ENCODE assay signal across 1 cellular context in the genomic region with DNA sequence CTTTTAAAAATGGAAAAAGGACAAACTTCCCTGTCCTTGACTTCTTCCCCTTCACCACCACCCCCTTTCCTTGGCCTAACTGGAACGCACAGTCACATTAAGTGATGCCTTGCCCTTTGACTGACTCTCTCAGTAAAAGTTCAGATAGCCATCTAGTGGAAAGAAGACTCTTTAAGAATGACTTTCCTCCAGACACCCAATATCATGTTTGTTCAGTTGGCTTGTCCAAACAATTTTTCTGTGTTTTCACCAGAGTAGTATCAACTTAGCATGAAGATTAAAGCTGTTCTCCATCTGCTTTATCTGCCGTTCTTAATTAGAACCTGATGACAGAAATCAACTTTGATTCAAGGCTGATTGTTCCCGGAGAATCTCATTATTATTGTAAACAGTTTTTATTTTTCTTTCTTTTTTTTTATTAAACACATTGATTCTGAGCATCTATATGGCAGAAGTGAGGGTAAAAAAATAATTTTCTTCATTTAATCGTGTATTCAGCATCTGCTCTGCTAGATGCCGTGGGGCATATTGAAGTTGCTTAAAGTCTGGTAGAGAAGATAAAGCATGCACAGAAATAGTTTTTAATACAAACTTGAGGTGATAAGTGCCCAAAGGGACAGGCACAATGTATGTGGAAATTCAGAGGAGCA.
TF ChIP-seq lines count a peak whose summit lies in the region.

No MANE protein-coding gene starts in this region.

TF ChIP-seq in K562, 482 proteins besides CTCF, POLR2A, EP300 and RAD21 (continued from another document and continues in another):
- TF ChIP-seq GTF2B (IDR thresholded peaks at IDR 0.05; ENCODE audit: extremely low read depth, insufficient read length) (no peak), ZNF174 (CRISPR knock-in tag; IDR thresholded peaks at IDR 0.05) (no peak), KDM2B (CRISPR knock-in tag; IDR thresholded peaks at IDR 0.05) (no peak), ETV6 (IDR thresholded peaks at IDR 0.05; ENCODE audit: borderline replicate concordance in 1 of 2, low read depth in 2 of 2, low read length in 1 of 2) (no peak), ETV6 (CRISPR knock-in tag; IDR thresholded peaks at IDR 0.05; ENCODE audit: borderline replicate concordance) (no peak), ZNF354B (CRISPR knock-in tag; IDR thresholded peaks at IDR 0.05) (no peak), BCOR (IDR thresholded peaks at IDR 0.05) (0 out of 2 replicates have a peak, but pooled peaks have one; percentile 10), ZFP36 (IDR thresholded peaks at IDR 0.05; ENCODE audit: low read depth, low read length, partially characterized antibody) (no peak), CREB1 (IDR thresholded peaks at IDR 0.05) (no peak), CREB1 (CRISPR knock-in tag; IDR thresholded peaks at IDR 0.05) (no peak), CCNT2 (IDR thresholded peaks at IDR 0.05; ENCODE audit: borderline replicate concordance, extremely low read depth, insufficient read length, low read depth, low read length) (peak; percentile 45), ZNF121 (CRISPR knock-in tag; conservative IDR thresholded peaks at IDR 0.05) (no peak), ZNF785 (CRISPR knock-in tag; IDR thresholded peaks at IDR 0.05) (no peak), MCM5 (IDR thresholded peaks at IDR 0.05; ENCODE audit: low read depth) (no peak), ZBTB1 (CRISPR knock-in tag; IDR thresholded peaks at IDR 0.05; ENCODE audit: borderline replicate concordance, low read depth) (no peak), ELK3 (CRISPR knock-in tag; IDR thresholded peaks at IDR 0.05) (no peak), EP400 (IDR thresholded peaks at IDR 0.05) (no peak), FOXJ3 (CRISPR knock-in tag; IDR thresholded peaks at IDR 0.05) (no peak), ZNF143 (CRISPR knock-in tag; IDR thresholded peaks at IDR 0.05) (no peak), SNRNP70 (optimal IDR thresholded peaks at IDR 0.05; ENCODE audit: low read depth, low read length) (no peak), USF2 (CRISPR knock-in tag; IDR thresholded peaks at IDR 0.05) (no peak), COPS2 (conservative IDR thresholded peaks at IDR 0.05) (no peak), CBFA2T3 (IDR thresholded peaks at IDR 0.05) (peak; percentile 91), HDAC2 (IDR thresholded peaks at IDR 0.05) (peak; percentile 80; the same call in 1 of the 2 replicates), PCBP1 (IDR thresholded peaks at IDR 0.05; ENCODE audit: low read depth, low read length, poor library complexity, severe bottlenecking) (no peak), ZC3H4 (CRISPR knock-in tag; IDR thresholded peaks at IDR 0.05; ENCODE audit: borderline replicate concordance) (no peak), OTX1 (CRISPR knock-in tag; IDR thresholded peaks at IDR 0.05) (no peak), ILF3 (IDR thresholded peaks at IDR 0.05; ENCODE audit: borderline replicate concordance) (no peak), IRF9 (tag; IDR thresholded peaks at IDR 0.05) (no peak), NCOA6 (IDR thresholded peaks at IDR 0.05) (no peak), KLF6 (CRISPR knock-in tag; IDR thresholded peaks at IDR 0.05; ENCODE audit: borderline replicate concordance) (no peak), BHLHE40 (IDR thresholded peaks at IDR 0.05; ENCODE audit: low read length) (no peak), SIN3B (IDR thresholded peaks at IDR 0.05; ENCODE audit: low read depth) (no peak), ZKSCAN1 (IDR thresholded peaks at IDR 0.05; ENCODE audit: low read depth, low read length) (no peak), ZNF316 (IDR thresholded peaks at IDR 0.05) (no peak), THRA (IDR thresholded peaks at IDR 0.05) (no peak), MYBL2 (IDR thresholded peaks at IDR 0.05; ENCODE audit: low read depth) (no peak), MYBL2 (CRISPR knock-in tag; IDR thresholded peaks at IDR 0.05; ENCODE audit: borderline replicate concordance) (no peak), KHSRP (IDR thresholded peaks at IDR 0.05) (0 out of 2 replicates have a peak, but pooled peaks have one; percentile 34), NR2C1 (IDR thresholded peaks at IDR 0.05) (no peak), NR2C1 (tag; IDR thresholded peaks at IDR 0.05) (no peak)
- TF ChIP-seq, protein P1, sequence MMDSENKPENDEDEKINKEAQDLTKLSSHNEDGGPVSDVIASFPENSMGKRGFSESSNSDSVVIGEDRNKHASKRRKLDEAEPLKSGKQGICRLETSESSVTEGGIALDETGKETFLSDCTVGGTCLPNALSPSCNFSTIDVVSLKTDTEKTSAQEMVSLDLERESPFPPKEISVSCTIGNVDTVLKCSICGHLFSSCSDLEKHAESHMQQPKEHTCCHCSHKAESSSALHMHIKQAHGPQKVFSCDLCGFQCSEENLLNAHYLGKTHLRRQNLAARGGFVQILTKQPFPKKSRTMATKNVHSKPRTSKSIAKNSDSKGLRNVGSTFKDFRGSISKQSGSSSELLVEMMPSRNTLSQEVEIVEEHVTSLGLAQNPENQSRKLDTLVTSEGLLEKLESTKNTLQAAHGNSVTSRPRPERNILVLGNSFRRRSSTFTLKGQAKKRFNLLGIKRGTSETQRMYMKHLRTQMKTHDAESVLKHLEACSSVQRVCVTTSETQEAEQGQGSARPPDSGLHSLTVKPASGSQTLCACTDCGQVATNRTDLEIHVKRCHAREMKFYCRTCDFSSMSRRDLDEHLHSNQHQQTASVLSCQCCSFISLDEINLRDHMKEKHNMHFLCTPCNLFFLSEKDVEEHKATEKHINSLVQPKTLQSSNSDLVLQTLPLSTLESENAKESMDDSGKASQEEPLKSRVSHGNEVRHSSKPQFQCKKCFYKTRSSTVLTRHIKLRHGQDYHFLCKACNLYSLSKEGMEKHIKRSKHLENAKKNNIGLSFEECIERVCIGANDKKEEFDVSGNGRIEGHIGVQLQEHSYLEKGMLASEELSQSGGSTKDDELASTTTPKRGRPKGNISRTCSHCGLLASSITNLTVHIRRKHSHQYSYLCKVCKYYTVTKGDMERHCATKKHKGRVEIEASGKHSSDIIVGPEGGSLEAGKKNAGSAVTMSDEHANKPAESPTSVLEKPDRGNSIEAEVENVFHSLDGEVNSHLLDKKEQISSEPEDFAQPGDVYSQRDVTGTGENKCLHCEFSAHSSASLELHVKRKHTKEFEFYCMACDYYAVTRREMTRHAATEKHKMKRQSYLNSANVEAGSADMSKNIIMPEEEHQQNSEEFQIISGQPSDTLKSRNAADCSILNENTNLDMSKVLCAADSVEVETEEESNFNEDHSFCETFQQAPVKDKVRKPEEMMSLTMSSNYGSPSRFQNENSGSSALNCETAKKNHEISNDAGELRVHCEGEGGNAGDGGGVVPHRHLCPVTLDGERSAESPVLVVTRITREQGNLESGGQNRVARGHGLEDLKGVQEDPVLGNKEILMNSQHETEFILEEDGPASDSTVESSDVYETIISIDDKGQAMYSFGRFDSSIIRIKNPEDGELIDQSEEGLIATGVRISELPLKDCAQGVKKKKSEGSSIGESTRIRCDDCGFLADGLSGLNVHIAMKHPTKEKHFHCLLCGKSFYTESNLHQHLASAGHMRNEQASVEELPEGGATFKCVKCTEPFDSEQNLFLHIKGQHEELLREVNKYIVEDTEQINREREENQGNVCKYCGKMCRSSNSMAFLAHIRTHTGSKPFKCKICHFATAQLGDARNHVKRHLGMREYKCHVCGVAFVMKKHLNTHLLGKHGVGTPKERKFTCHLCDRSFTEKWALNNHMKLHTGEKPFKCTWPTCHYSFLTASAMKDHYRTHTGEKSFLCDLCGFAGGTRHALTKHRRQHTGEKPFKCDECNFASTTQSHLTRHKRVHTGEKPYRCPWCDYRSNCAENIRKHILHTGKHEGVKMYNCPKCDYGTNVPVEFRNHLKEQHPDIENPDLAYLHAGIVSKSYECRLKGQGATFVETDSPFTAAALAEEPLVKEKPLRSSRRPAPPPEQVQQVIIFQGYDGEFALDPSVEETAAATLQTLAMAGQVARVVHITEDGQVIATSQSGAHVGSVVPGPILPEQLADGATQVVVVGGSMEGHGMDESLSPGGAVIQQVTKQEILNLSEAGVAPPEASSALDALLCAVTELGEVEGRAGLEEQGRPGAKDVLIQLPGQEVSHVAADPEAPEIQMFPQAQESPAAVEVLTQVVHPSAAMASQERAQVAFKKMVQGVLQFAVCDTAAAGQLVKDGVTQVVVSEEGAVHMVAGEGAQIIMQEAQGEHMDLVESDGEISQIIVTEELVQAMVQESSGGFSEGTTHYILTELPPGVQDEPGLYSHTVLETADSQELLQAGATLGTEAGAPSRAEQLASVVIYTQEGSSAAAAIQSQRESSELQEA (IDR thresholded peaks at IDR 0.05; ENCODE audit: low read depth), result no peak
- TF ChIP-seq, protein P2, sequence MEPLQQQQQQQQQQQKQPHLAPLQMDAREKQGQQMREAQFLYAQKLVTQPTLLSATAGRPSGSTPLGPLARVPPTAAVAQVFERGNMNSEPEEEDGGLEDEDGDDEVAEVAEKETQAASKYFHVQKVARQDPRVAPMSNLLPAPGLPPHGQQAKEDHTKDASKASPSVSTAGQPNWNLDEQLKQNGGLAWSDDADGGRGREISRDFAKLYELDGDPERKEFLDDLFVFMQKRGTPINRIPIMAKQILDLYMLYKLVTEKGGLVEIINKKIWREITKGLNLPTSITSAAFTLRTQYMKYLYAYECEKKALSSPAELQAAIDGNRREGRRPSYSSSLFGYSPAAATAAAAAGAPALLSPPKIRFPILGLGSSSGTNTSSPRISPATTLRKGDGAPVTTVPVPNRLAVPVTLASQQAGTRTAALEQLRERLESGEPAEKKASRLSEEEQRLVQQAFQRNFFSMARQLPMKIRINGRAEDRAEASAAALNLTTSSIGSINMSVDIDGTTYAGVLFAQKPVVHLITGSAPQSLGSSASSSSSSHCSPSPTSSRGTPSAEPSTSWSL (CRISPR knock-in tag; IDR thresholded peaks at IDR 0.05; ENCODE audit: borderline replicate concordance), result no peak
- TF ChIP-seq, protein P3, sequence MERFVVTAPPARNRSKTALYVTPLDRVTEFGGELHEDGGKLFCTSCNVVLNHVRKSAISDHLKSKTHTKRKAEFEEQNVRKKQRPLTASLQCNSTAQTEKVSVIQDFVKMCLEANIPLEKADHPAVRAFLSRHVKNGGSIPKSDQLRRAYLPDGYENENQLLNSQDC (CRISPR knock-in tag; IDR thresholded peaks at IDR 0.05), result no peak
- TF ChIP-seq, protein P4, sequence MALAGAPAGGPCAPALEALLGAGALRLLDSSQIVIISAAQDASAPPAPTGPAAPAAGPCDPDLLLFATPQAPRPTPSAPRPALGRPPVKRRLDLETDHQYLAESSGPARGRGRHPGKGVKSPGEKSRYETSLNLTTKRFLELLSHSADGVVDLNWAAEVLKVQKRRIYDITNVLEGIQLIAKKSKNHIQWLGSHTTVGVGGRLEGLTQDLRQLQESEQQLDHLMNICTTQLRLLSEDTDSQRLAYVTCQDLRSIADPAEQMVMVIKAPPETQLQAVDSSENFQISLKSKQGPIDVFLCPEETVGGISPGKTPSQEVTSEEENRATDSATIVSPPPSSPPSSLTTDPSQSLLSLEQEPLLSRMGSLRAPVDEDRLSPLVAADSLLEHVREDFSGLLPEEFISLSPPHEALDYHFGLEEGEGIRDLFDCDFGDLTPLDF (CRISPR knock-in tag; IDR thresholded peaks at IDR 0.05), result no peak
- TF ChIP-seq, protein P5, sequence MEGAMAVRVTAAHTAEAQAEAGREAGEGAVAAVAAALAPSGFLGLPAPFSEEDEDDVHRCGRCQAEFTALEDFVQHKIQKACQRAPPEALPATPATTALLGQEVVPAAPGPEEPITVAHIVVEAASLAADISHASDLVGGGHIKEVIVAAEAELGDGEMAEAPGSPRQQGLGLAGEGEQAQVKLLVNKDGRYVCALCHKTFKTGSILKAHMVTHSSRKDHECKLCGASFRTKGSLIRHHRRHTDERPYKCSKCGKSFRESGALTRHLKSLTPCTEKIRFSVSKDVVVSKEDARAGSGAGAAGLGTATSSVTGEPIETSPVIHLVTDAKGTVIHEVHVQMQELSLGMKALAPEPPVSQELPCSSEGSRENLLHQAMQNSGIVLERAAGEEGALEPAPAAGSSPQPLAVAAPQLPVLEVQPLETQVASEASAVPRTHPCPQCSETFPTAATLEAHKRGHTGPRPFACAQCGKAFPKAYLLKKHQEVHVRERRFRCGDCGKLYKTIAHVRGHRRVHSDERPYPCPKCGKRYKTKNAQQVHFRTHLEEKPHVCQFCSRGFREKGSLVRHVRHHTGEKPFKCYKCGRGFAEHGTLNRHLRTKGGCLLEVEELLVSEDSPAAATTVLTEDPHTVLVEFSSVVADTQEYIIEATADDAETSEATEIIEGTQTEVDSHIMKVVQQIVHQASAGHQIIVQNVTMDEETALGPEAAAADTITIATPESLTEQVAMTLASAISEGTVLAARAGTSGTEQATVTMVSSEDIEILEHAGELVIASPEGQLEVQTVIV (CRISPR knock-in tag; IDR thresholded peaks at IDR 0.05; ENCODE audit: borderline replicate concordance), result no peak
